26 cellular contexts compared by ENCODE assay signal in genomic region chr11:120871924-120872323, GRCh38.
"Had no signal": no experiment of that assay in that cellular context is flagged by ENCODE, and none has a peak within 500 bp of the region (broad histone marks: within the 10 kb centered on the region; RNA-seq: fewer than 3 reads in every experiment).

No MANE protein-coding gene starts in this region.

- H3K9ac ChIP-seq: neural progenitor cell had no signal

- H2AFZ ChIP-seq: neural progenitor cell had no signal

- H3K27ac ChIP-seq: left ventricle myocardium inferior, neural progenitor cell, neutrophil, ovary, right atrium auricular region, right lobe of liver, tibial nerve, uterus had no signal

- H3K4me1 ChIP-seq: left ventricle myocardium inferior, neural progenitor cell, right atrium auricular region, right lobe of liver, tibial nerve, uterus had no signal

- H3K36me3 Mint-ChIP-seq: natural killer cell, type B pancreatic cell had no signal

- H3K4me1 Mint-ChIP-seq: mesothelial cell of epicardium; stimulated activated naive CD8-positive, alpha-beta T cell treated with anti-CD3 and anti-CD28 coated beads, Interleukin-15, amount 100 ng/mL, for 72 hours had no signal

- H3K4me3 Mint-ChIP-seq: mesothelial cell of epicardium; natural killer cell; nephron progenitor cell; neural progenitor cell; stimulated activated memory B cell treated with anti-CD40 and anti-IgM and Interleukin-4, amounts not matched to agents 10 μg/mL and 1 μg/mL and 100 μg/mL, for 72 hours; stimulated activated naive CD8-positive, alpha-beta T cell treated with anti-CD3 and anti-CD28 coated beads, Interleukin-15, amount 100 ng/mL, for 72 hours; type B pancreatic cell had no signal

- ATAC-seq: natural killer cell; right lobe of liver; stimulated activated memory B cell treated with anti-CD40 and anti-IgM and Interleukin-4, amounts not matched to agents 10 μg/mL and 1 μg/mL and 100 μg/mL, for 72 hours; stimulated activated naive CD8-positive, alpha-beta T cell treated with anti-CD3 and anti-CD28 coated beads, Interleukin-15, amount 100 ng/mL, for 72 hours had no signal

- H3K27ac Mint-ChIP-seq: mesothelial cell of epicardium; nephron progenitor cell; neural progenitor cell; progenitor cell of endocrine pancreas; stimulated activated memory B cell treated with anti-CD40 and anti-IgM and Interleukin-4, amounts not matched to agents 10 μg/mL and 1 μg/mL and 100 μg/mL, for 72 hours; stimulated activated naive CD8-positive, alpha-beta T cell treated with anti-CD3 and anti-CD28 coated beads, Interleukin-15, amount 100 ng/mL, for 72 hours; type B pancreatic cell had no signal

- H3K9me3 ChIP-seq: left ventricle myocardium inferior, neutrophil, ovary, right atrium auricular region, right lobe of liver, tibial nerve, uterus had no signal

- H3K36me3 ChIP-seq: left ventricle myocardium inferior, neural progenitor cell, neutrophil, ovary, right atrium auricular region, right lobe of liver, tibial nerve, uterus had no signal

- DNase-seq: hypothalamus; left ventricle myocardium inferior; mesendoderm; naive B cell; natural killer cell; nephron progenitor cell; ovary; right lobe of liver; stimulated activated CD4-positive, alpha-beta T cell treated with anti-CD3 and anti-CD28 coated beads, Interleukin-1b, Interleukin-23, amount 100 ng/mL, for 48 hours; stimulated activated CD4-positive, alpha-beta T cell treated with anti-CD3 and anti-CD28 coated beads, Interleukin-2, amount 100 ng/mL, for 48 hours; stimulated activated CD4-positive, alpha-beta T cell treated with anti-CD3 and anti-CD28 coated beads, Interleukin-4, amount 100 ng/mL, for 4 hours; stimulated activated CD8-positive, alpha-beta memory T cell treated with anti-CD3 and anti-CD28 coated beads, Interleukin-4, amount 100 ng/mL, for 48 hours; stimulated activated naive CD4-positive, alpha-beta T cell treated with Interleukin-2 at 50 U/mL for 16 hours; stimulated activated naive CD8-positive, alpha-beta T cell treated with anti-CD3 and anti-CD28 coated beads, Interleukin-15, amount 100 ng/mL, for 72 hours; substantia nigra; uterus had no signal

- H3K4me3 ChIP-seq: left ventricle myocardium inferior, lung, neural progenitor cell, ovary, right atrium auricular region, right lobe of liver, smooth muscle cell, tibial nerve, uterus had no signal

- H3K27me3 ChIP-seq: neutrophil, ovary, right atrium auricular region, right lobe of liver, uterus had no signal

- H3K4me2 ChIP-seq: neural progenitor cell, smooth muscle cell had no signal
